18 cellular contexts compared by ENCODE assay signal in genomic region chr13:113597386-113598080, GRCh38. TPM values are rescaled to one million over a fixed set of nuclear protein-coding genes. Genes with fewer than 3 reads are reported as not detected.
A peak's percentile ranks its signal among the peaks of the same experiment; 100 is the strongest.
DNase-seq lines count a peak whose midpoint lies in the region; ATAC-seq and TF ChIP-seq lines count a peak whose summit lies in the region.
"Had no signal": no experiment of that assay in that cellular context is flagged by ENCODE, and none has a peak within 500 bp of the region (broad histone marks: within the 10 kb centered on the region; RNA-seq: fewer than 3 reads in every experiment).

No MANE protein-coding gene starts in this region.

- no peak overlapping the region for H3K9ac ChIP-seq in SK-N-SH

- intact Hi-C loops in natural killer cell (cut with micrococcal nuclease) (no loop called here), left colon (cut with DNase I, micrococcal nuclease) (no loop called here)

- H3F3A ChIP-seq in SK-N-SH (replicated peaks; ENCODE audit: insufficient read depth) = peaks cover 7% of the 10 kb centered on the region

- no peak for TF ChIP-seq CTCF in chondrocyte (IDR thresholded peaks at IDR 0.05)
- no peak for TF ChIP-seq CTCF in natural killer cell (IDR thresholded peaks at IDR 0.05)
- TF ChIP-seq CTCF in SK-N-SH (IDR thresholded peaks at IDR 0.05) = no peak

- WGBS in SK-N-SH (ENCODE audit: low lambda C conversion rate) = 91% methylated on average over 10 of the region's 25 CpGs

- no peaks in the 10 kb centered on the region for H3K27me3 ChIP-seq in SK-N-SH (ENCODE audit: insufficient read depth)

- H3K27ac Mint-ChIP-seq in chondrocyte (ENCODE audit: unreplicated experiment) = no peak overlapping the region
- no peak overlapping the region for H3K27ac Mint-ChIP-seq in natural killer cell
- H3K27ac Mint-ChIP-seq: activated CD4-positive, alpha-beta memory T cell treated with anti-CD3 and anti-CD28 coated beads for 36 hours; dendritic cell treated with granulocyte-macrophage colony-stimulating factor and Interleukin-4, amounts not matched to agents 40 ng/mL and 50 ng/mL, for 4 days; stimulated activated memory B cell treated with anti-CD40 and anti-IgM and Interleukin-4, amounts not matched to agents 10 μg/mL and 1 μg/mL and 100 μg/mL, for 72 hours had no signal

- no peak overlapping the region for H3K4me3 ChIP-seq in SK-N-SH (ENCODE audit: low read depth in 2 of 2, low read length in 1 of 2)
- H3K4me3 ChIP-seq: smooth muscle cell had no signal

- H3K79me2 ChIP-seq in SK-N-SH (ENCODE audit: insufficient read depth) = peaks cover 90% of the 10 kb centered on the region

- H3K27me3 Mint-ChIP-seq in chondrocyte (ENCODE audit: low read depth) = no peaks in the 10 kb centered on the region
- H3K27me3 Mint-ChIP-seq in natural killer cell (ENCODE audit: low read depth in 2 of 2) = no peaks in the 10 kb centered on the region
- H3K27me3 Mint-ChIP-seq: activated CD4-positive, alpha-beta memory T cell treated with anti-CD3 and anti-CD28 coated beads for 36 hours; dendritic cell treated with granulocyte-macrophage colony-stimulating factor and Interleukin-4, amounts not matched to agents 40 ng/mL and 50 ng/mL, for 4 days; stimulated activated memory B cell treated with anti-CD40 and anti-IgM and Interleukin-4, amounts not matched to agents 10 μg/mL and 1 μg/mL and 100 μg/mL, for 72 hours had no signal

- peak; percentile 0 for DNase-seq in stimulated activated CD4-positive, alpha-beta T cell treated with anti-CD3 and anti-CD28 coated beads, Interleukin-15, amount 100 ng/mL, for 24 hours
- no peak for DNase-seq in stimulated activated CD4-positive, alpha-beta T cell treated with anti-CD3 and anti-CD28 coated beads, Interleukin-4, amount 100 ng/mL, for 1 hour
- peak; percentile 74 for DNase-seq in chondrocyte (ENCODE audit: low spot score)
- peak; percentile 9 for DNase-seq in natural killer cell
- DNase-seq in SK-N-SH = no peak
- DNase-seq in left colon = no peak
- no peak for DNase-seq in NCI-H510A (lab: John Stamatoyannopoulos, UW)
- DNase-seq: activated CD4-positive, alpha-beta memory T cell treated with anti-CD3 and anti-CD28 coated beads for 36 hours; activated naive CD4-positive, alpha-beta T cell treated with Interleukin-2 at 50 U/mL for 16 hours; amniotic stem cell; HCEC 1CT; NCI-H187; NCI-H526 treated with DMSO at 0.1 percent for 48 hours; stimulated activated CD4-positive, alpha-beta T cell treated with anti-CD3 and anti-CD28 coated beads, Interleukin-2, amount 100 ng/mL, for 48 hours; T1000 had no signal

- peaks cover 0 to 8% of the 10 kb centered on the region in 2 experiments; a peak in 1 of 4 replicates for H3K4me1 ChIP-seq in SK-N-SH (ENCODE audit: control insufficient read depth in 1 of 2, insufficient read depth in 2 of 2, low read depth in 1 of 2, low read length in 1 of 2)

- H3K27ac ChIP-seq in SK-N-SH (ENCODE audit: low read depth in 2 of 2, low read length in 1 of 2) = no peak overlapping the region; a peak in 1 of 4 replicates

- POLR2A ChIA-PET in SK-N-SH (lab: Yijun Ruan, JAX) = no interaction called here

- H3K36me3 Mint-ChIP-seq in chondrocyte (ENCODE audit: low read depth) (peaks cover 7% of the 10 kb centered on the region), natural killer cell (no peaks in the 10 kb centered on the region)

- TF ChIP-seq RAD21 in SK-N-SH (IDR thresholded peaks at IDR 0.05; ENCODE audit: low read length) = no peak

- ATAC-seq in natural killer cell (no peak), left colon (no peak)
- ATAC-seq: stimulated activated memory B cell treated with anti-CD40 and anti-IgM and Interleukin-4, amounts not matched to agents 10 μg/mL and 1 μg/mL and 100 μg/mL, for 72 hours had no signal

- no peaks in the 10 kb centered on the region for H3K9me2 ChIP-seq in SK-N-SH

- peaks cover 42% of the 10 kb centered on the region for H4K20me1 ChIP-seq in SK-N-SH (ENCODE audit: insufficient read depth)

- no peaks in the 10 kb centered on the region for H3K9me3 ChIP-seq in SK-N-SH

- H3K36me3 ChIP-seq in SK-N-SH (replicated peaks in 1 of 2; ENCODE audit: control insufficient read depth in 1 of 2, insufficient read depth in 2 of 2, low read length in 1 of 2) = peaks cover 12 to 35% of the 10 kb centered on the region in 2 experiments

- no peak overlapping the region for H3K4me2 ChIP-seq in SK-N-SH
- H3K4me2 ChIP-seq: smooth muscle cell had no signal

- no peak overlapping the region for H2AFZ ChIP-seq in SK-N-SH (ENCODE audit: low read depth)

- H3K4me3 Mint-ChIP-seq in chondrocyte (ENCODE audit: unreplicated experiment) = no peak overlapping the region
- H3K4me3 Mint-ChIP-seq in natural killer cell = no peak overlapping the region
- H3K4me3 Mint-ChIP-seq: activated CD4-positive, alpha-beta memory T cell treated with anti-CD3 and anti-CD28 coated beads for 36 hours; dendritic cell treated with granulocyte-macrophage colony-stimulating factor and Interleukin-4, amounts not matched to agents 40 ng/mL and 50 ng/mL, for 4 days; stimulated activated memory B cell treated with anti-CD40 and anti-IgM and Interleukin-4, amounts not matched to agents 10 μg/mL and 1 μg/mL and 100 μg/mL, for 72 hours had no signal

- CTCF ChIA-PET in SK-N-SH (lab: Yijun Ruan, JAX) = no interaction called here

- no peak for TF ChIP-seq EP300 in SK-N-SH (IDR thresholded peaks at IDR 0.05; ENCODE audit: borderline replicate concordance in 1 of 2, low read depth in 1 of 2, low read length in 1 of 2)

- H3K4me1 Mint-ChIP-seq in chondrocyte (ENCODE audit: low read depth) = no peaks in the 10 kb centered on the region
- peaks cover 12 to 26% of the 10 kb centered on the region in 2 donors for H3K4me1 Mint-ChIP-seq in natural killer cell

- no peaks in the 10 kb centered on the region for H3K9me3 Mint-ChIP-seq in chondrocyte (ENCODE audit: low read depth)
- H3K9me3 Mint-ChIP-seq in natural killer cell = no peaks in the 10 kb centered on the region
- H3K9me3 Mint-ChIP-seq: activated CD4-positive, alpha-beta memory T cell treated with anti-CD3 and anti-CD28 coated beads for 36 hours; stimulated activated memory B cell treated with anti-CD40 and anti-IgM and Interleukin-4, amounts not matched to agents 10 μg/mL and 1 μg/mL and 100 μg/mL, for 72 hours had no signal

TF ChIP-seq in SK-N-SH, 30 proteins besides CTCF, POLR2A, EP300 and RAD21 (continues in another document):
- TF ChIP-seq NFIC (IDR thresholded peaks at IDR 0.05; ENCODE audit: borderline replicate concordance) (no peak), FOXJ3 (CRISPR knock-in tag; IDR thresholded peaks at IDR 0.05) (no peak), YY1 (IDR thresholded peaks at IDR 0.05; ENCODE audit: low read depth) (no peak), RFX5 (IDR thresholded peaks at IDR 0.05; ENCODE audit: low read length) (no peak), MXI1 (IDR thresholded peaks at IDR 0.05; ENCODE audit: low read depth, low read length) (no peak), PBX3 (IDR thresholded peaks at IDR 0.05) (no peak), MAX (IDR thresholded peaks at IDR 0.05; ENCODE audit: low read depth) (no peak)
- TF ChIP-seq, protein P1, sequence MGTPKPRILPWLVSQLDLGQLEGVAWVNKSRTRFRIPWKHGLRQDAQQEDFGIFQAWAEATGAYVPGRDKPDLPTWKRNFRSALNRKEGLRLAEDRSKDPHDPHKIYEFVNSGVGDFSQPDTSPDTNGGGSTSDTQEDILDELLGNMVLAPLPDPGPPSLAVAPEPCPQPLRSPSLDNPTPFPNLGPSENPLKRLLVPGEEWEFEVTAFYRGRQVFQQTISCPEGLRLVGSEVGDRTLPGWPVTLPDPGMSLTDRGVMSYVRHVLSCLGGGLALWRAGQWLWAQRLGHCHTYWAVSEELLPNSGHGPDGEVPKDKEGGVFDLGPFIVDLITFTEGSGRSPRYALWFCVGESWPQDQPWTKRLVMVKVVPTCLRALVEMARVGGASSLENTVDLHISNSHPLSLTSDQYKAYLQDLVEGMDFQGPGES (IDR thresholded peaks at IDR 0.05; ENCODE audit: low read depth, low read length) = no peak

RNA-seq across cellular contexts. Expression of gene TFDP1, which starts 13.0 kb away (rescaled TPM):
- total RNA-seq in chondrocyte (52.8 to 76.0 TPM (median 54.3 TPM) in 3 replicates), natural killer cell (10 to 100 TPM; 26.3 to 44.3 (median 29.2) TPM), left colon (10 to 100 TPM; 61.1 to 72.6 TPM)
- 61.4 and 76.7 TPM in 2 replicates for polyA plus RNA-seq in SK-N-SH (2012; rRNA removed)
- polyA plus RNA-seq in SK-N-SH (2012; cell fraction: cytosol; rRNA removed) = 84.0 and 86.0 TPM in 2 replicates
- polyA plus RNA-seq in SK-N-SH (2012; cell fraction: nucleus; rRNA removed) = 70.1 and 82.8 TPM in 2 replicates

Comparison
In these comparisons a context has a peak if more than half of its experiments do, and no peak if none do; other contexts are left out.
1. DNase-seq: peak in stimulated activated CD4-positive, alpha-beta T cell treated with anti-CD3 and anti-CD28 coated beads, Interleukin-15, amount 100 ng/mL, for 24 hours (single experiment), chondrocyte (single experiment) and natural killer cell (single experiment); none in stimulated activated CD4-positive, alpha-beta T cell treated with anti-CD3 and anti-CD28 coated beads, Interleukin-4, amount 100 ng/mL, for 1 hour (single experiment), SK-N-SH (single experiment), left colon (0 of 2) and NCI-H510A (single experiment).